ENCODE assay signal across 11 cellular contexts in the genomic region with DNA sequence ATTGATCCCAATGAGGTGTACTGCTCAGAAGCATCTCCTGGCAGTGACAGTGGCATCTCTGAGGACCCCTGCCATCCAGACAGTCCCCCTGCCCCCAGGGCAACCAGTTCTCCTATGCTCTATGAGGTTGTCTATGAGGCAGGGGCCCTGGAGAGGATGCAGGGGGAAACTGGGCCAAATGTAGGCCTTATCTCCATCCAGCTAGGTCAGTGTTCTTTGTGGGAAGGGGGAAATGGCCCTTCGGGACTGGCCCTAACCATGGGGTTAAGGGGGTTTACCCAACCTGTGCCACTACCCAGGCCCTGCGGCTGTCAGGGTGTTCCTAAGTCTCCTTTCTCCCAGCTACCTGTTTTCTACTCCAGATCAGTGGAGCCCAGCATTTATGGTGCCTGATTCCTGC. TPM values are rescaled to one million over a fixed set of nuclear protein-coding genes. Genes with fewer than 3 reads are reported as not detected.
DNase-seq lines count a peak whose midpoint lies in the region; ATAC-seq lines count a peak whose summit lies in the region.
"Had no signal": no experiment of that assay in that cellular context is flagged by ENCODE, and none has a peak within 500 bp of the region (broad histone marks: within the 10 kb centered on the region; RNA-seq: fewer than 3 reads in every experiment).

No MANE protein-coding gene starts in this region.

- H2BK5ac ChIP-seq in neuronal stem cell (ENCODE audit: low read length): no peak overlapping the region

- no peak overlapping the region for H2AK5ac ChIP-seq in neuronal stem cell (ENCODE audit: low read depth, low read length)

- WGBS in neuronal stem cell (ENCODE audit: extremely low coverage in 2 of 2, insufficient read length in 2 of 2, insufficient replicate concordance in 1 of 2), 2 donors: no CpG with 5 or more reads among the region's 2 CpGs

- no peak overlapping the region for H3K4me2 ChIP-seq in neuronal stem cell (ENCODE audit: insufficient read depth, low read length, poor library complexity, severe bottlenecking)

- H3K79me1 ChIP-seq in neuronal stem cell (ENCODE audit: low read depth, low read length): no peaks in the 10 kb centered on the region

- H3K4me3 Mint-ChIP-seq in activated T-cell treated with anti-CD3 and anti-CD28 coated beads, Interleukin-2, amount 50 U/mL, for 72 hours: peak overlapping the region; percentile 97 to 98
- H3K4me3 Mint-ChIP-seq in activated T-cell treated with anti-CD3 and anti-CD28 coated beads, Interleukin-2, amount 50 U/mL, for 4 hours: no peak overlapping the region
- H3K4me3 Mint-ChIP-seq in activated T-helper 1 cell treated with anti-CD3 and anti-CD28 coated beads, Interleukin-12 subunit alpha, Interleukin-12 subunit beta, Interleukin-2, Interleukin-4 antibody, amounts not matched to agents 30 ng/mL and 10 ng/mL and 1 ng/mL, durations not matched to agents 14 hours and 24 hours and 36 hours: peak overlapping the region; percentile 97
- peak overlapping the region; percentile 95 to 98 for H3K4me3 Mint-ChIP-seq in stimulated activated naive B cell treated with anti-CD40 and anti-IgM and Interleukin-4, amounts not matched to agents 10 μg/mL and 1 μg/mL and 100 μg/mL, for 72 hours

- H2BK12ac ChIP-seq in neuronal stem cell (ENCODE audit: low read length): no peak overlapping the region

- no peak overlapping the region for H4K91ac ChIP-seq in neuronal stem cell (ENCODE audit: low read depth, low read length, poor library complexity)

- peaks cover 72% of the 10 kb centered on the region for H3K4me1 Mint-ChIP-seq in activated T-cell treated with anti-CD3 and anti-CD28 coated beads, Interleukin-2, amount 50 U/mL, for 72 hours (ENCODE audit: low read depth)
- peaks cover 38% of the 10 kb centered on the region for H3K4me1 Mint-ChIP-seq in activated T-cell treated with anti-CD3 and anti-CD28 coated beads, Interleukin-2, amount 50 U/mL, for 4 hours (ENCODE audit: low read depth)
- H3K4me1 Mint-ChIP-seq in activated T-helper 1 cell treated with anti-CD3 and anti-CD28 coated beads, Interleukin-12 subunit alpha, Interleukin-12 subunit beta, Interleukin-2, Interleukin-4 antibody, amounts not matched to agents 30 ng/mL and 10 ng/mL and 1 ng/mL, durations not matched to agents 14 hours and 24 hours and 36 hours (ENCODE audit: low read depth): peaks cover 51% of the 10 kb centered on the region
- H3K4me1 Mint-ChIP-seq in stimulated activated naive B cell treated with anti-CD40 and anti-IgM and Interleukin-4, amounts not matched to agents 10 μg/mL and 1 μg/mL and 100 μg/mL, for 72 hours: peaks cover 27 to 55% of the 10 kb centered on the region in 2 donors

- H3K9me3 Mint-ChIP-seq in activated T-cell treated with anti-CD3 and anti-CD28 coated beads, Interleukin-2, amount 50 U/mL, for 72 hours: no peaks in the 10 kb centered on the region
- H3K9me3 Mint-ChIP-seq in activated T-cell treated with anti-CD3 and anti-CD28 coated beads, Interleukin-2, amount 50 U/mL, for 4 hours: no peaks in the 10 kb centered on the region
- H3K9me3 Mint-ChIP-seq in activated T-helper 1 cell treated with anti-CD3 and anti-CD28 coated beads, Interleukin-12 subunit alpha, Interleukin-12 subunit beta, Interleukin-2, Interleukin-4 antibody, amounts not matched to agents 30 ng/mL and 10 ng/mL and 1 ng/mL, durations not matched to agents 14 hours and 24 hours and 36 hours: peaks cover 3% of the 10 kb centered on the region
- no peaks in the 10 kb centered on the region for H3K9me3 Mint-ChIP-seq in stimulated activated naive B cell treated with anti-CD40 and anti-IgM and Interleukin-4, amounts not matched to agents 10 μg/mL and 1 μg/mL and 100 μg/mL, for 72 hours

- no peak for DNase-seq in activated T-cell treated with anti-CD3 and anti-CD28 coated beads, Interleukin-2, amount 50 U/mL, for 72 hours
- no peak for DNase-seq in activated T-cell treated with anti-CD3 and anti-CD28 coated beads, Interleukin-2, amount 50 U/mL, for 4 hours
- DNase-seq in activated T-helper 1 cell treated with anti-CD3 and anti-CD28 coated beads, Interleukin-12 subunit alpha, Interleukin-12 subunit beta, Interleukin-2, Interleukin-4 antibody, amounts not matched to agents 30 ng/mL and 10 ng/mL and 1 ng/mL, durations not matched to agents 14 hours and 24 hours and 36 hours (ENCODE audit: low spot score): no peak
- DNase-seq in stimulated activated naive B cell treated with anti-CD40 and anti-IgM and Interleukin-4, amounts not matched to agents 10 μg/mL and 1 μg/mL and 100 μg/mL, for 72 hours: no peak
- no peak for DNase-seq in stimulated activated CD4-positive, alpha-beta T cell treated with anti-CD3 and anti-CD28 coated beads, Interleukin-4, amount 100 ng/mL, for 1 hour
- no peak for DNase-seq in neuronal stem cell (ENCODE audit: low spot score)
- DNase-seq: foreskin keratinocyte; NK-92 treated with Interleukin-12 subunit alpha and Interleukin-12 subunit beta, amount 100 ng/mL, for 24 hours had no signal

- no peak overlapping the region for H3K23ac ChIP-seq in neuronal stem cell (ENCODE audit: low read depth, low read length, poor library complexity)

- intact Hi-C loops in activated T-helper 1 cell treated with anti-CD3 and anti-CD28 coated beads, Interleukin-12 subunit alpha, Interleukin-12 subunit beta, Interleukin-2, Interleukin-4 antibody, amounts not matched to agents 30 ng/mL and 10 ng/mL and 1 ng/mL, durations not matched to agents 14 hours and 24 hours and 36 hours (cut with micrococcal nuclease): loop anchor here (10.0 kb wide), 1 partner anchor 424 kb away; the partner anchor contains the start of genes S100A3, S100A4 and S100A5

- no peak overlapping the region for H2AFZ ChIP-seq in neuronal stem cell (ENCODE audit: low read length)

- H3K36me3 ChIP-seq in iPS-20b (ENCODE audit: insufficient read depth, low read depth, low read length) (peaks cover 14% of the 10 kb centered on the region), neuronal stem cell (replicated peaks in 1 of 2; ENCODE audit: control insufficient read depth in 2 of 2, insufficient read depth in 2 of 2, low read length in 2 of 2) (peaks cover 5 to 38% of the 10 kb centered on the region in 2 donors)

- peak overlapping the region; percentile 93; the same call in 1 of the 2 replicates for H3K4me3 ChIP-seq in iPS-20b (ENCODE audit: low read length)
- peak overlapping the region in 1 of 2 donors; percentile 54 for H3K4me3 ChIP-seq in neuronal stem cell (ENCODE audit: low read length in 2 of 2)

- no peak overlapping the region for H4K8ac ChIP-seq in neuronal stem cell (ENCODE audit: low read depth, low read length)

- H2BK15ac ChIP-seq in neuronal stem cell (ENCODE audit: low read length): no peak overlapping the region

- H3K18ac ChIP-seq in neuronal stem cell (ENCODE audit: low read length): no peak overlapping the region

- no peaks in the 10 kb centered on the region for H3K27me3 ChIP-seq in iPS-20b (ENCODE audit: insufficient read depth, low read length)
- no peaks in the 10 kb centered on the region for H3K27me3 ChIP-seq in neuronal stem cell (ENCODE audit: control insufficient read depth in 3 of 3, insufficient read depth in 3 of 3, low read depth in 1 of 3, low read length in 3 of 3)
- H3K27me3 ChIP-seq: foreskin keratinocyte, right atrium auricular region had no signal

- no peak overlapping the region for H3K27ac Mint-ChIP-seq in activated T-cell treated with anti-CD3 and anti-CD28 coated beads, Interleukin-2, amount 50 U/mL, for 72 hours
- no peak overlapping the region for H3K27ac Mint-ChIP-seq in activated T-helper 1 cell treated with anti-CD3 and anti-CD28 coated beads, Interleukin-12 subunit alpha, Interleukin-12 subunit beta, Interleukin-2, Interleukin-4 antibody, amounts not matched to agents 30 ng/mL and 10 ng/mL and 1 ng/mL, durations not matched to agents 14 hours and 24 hours and 36 hours
- peak overlapping the region; percentile 81 for H3K27ac Mint-ChIP-seq in stimulated activated naive B cell treated with anti-CD40 and anti-IgM and Interleukin-4, amounts not matched to agents 10 μg/mL and 1 μg/mL and 100 μg/mL, for 72 hours

- H3K4me1 ChIP-seq in iPS-20b (ENCODE audit: insufficient read depth, low read length) (peaks cover 8% of the 10 kb centered on the region; the same call in 1 of the 2 replicates), neuronal stem cell (ENCODE audit: control insufficient read depth in 2 of 2, insufficient read depth in 1 of 2, low read depth in 1 of 2, low read length in 2 of 2) (peaks cover 6 to 12% of the 10 kb centered on the region in 2 donors)

- H2BK120ac ChIP-seq in neuronal stem cell (ENCODE audit: low read depth, low read length): no peak overlapping the region

- H3K27ac ChIP-seq in iPS-20b (ENCODE audit: low read length) (no peak overlapping the region), neuronal stem cell (replicated peaks; ENCODE audit: low read length) (no peak overlapping the region)
- H3K27ac ChIP-seq: foreskin keratinocyte had no signal

- peaks cover 5 to 13% of the 10 kb centered on the region in 2 donors for H3K36me3 Mint-ChIP-seq in activated T-cell treated with anti-CD3 and anti-CD28 coated beads, Interleukin-2, amount 50 U/mL, for 72 hours (ENCODE audit: insufficient read depth in 2 of 2)
- peaks cover 10% of the 10 kb centered on the region for H3K36me3 Mint-ChIP-seq in activated T-cell treated with anti-CD3 and anti-CD28 coated beads, Interleukin-2, amount 50 U/mL, for 4 hours (ENCODE audit: insufficient read depth)
- H3K36me3 Mint-ChIP-seq in activated T-helper 1 cell treated with anti-CD3 and anti-CD28 coated beads, Interleukin-12 subunit alpha, Interleukin-12 subunit beta, Interleukin-2, Interleukin-4 antibody, amounts not matched to agents 30 ng/mL and 10 ng/mL and 1 ng/mL, durations not matched to agents 14 hours and 24 hours and 36 hours (ENCODE audit: low read depth): peaks cover 24% of the 10 kb centered on the region
- peaks cover 14 to 23% of the 10 kb centered on the region in 2 donors for H3K36me3 Mint-ChIP-seq in stimulated activated naive B cell treated with anti-CD40 and anti-IgM and Interleukin-4, amounts not matched to agents 10 μg/mL and 1 μg/mL and 100 μg/mL, for 72 hours

- H3K14ac ChIP-seq in neuronal stem cell (ENCODE audit: low read length): no peak overlapping the region

- no peaks in the 10 kb centered on the region for H3K27me3 Mint-ChIP-seq in activated T-cell treated with anti-CD3 and anti-CD28 coated beads, Interleukin-2, amount 50 U/mL, for 72 hours (ENCODE audit: low read depth)
- H3K27me3 Mint-ChIP-seq in activated T-cell treated with anti-CD3 and anti-CD28 coated beads, Interleukin-2, amount 50 U/mL, for 4 hours (ENCODE audit: low read depth): no peaks in the 10 kb centered on the region
- no peaks in the 10 kb centered on the region for H3K27me3 Mint-ChIP-seq in activated T-helper 1 cell treated with anti-CD3 and anti-CD28 coated beads, Interleukin-12 subunit alpha, Interleukin-12 subunit beta, Interleukin-2, Interleukin-4 antibody, amounts not matched to agents 30 ng/mL and 10 ng/mL and 1 ng/mL, durations not matched to agents 14 hours and 24 hours and 36 hours (ENCODE audit: insufficient read depth)
- no peaks in the 10 kb centered on the region for H3K27me3 Mint-ChIP-seq in stimulated activated naive B cell treated with anti-CD40 and anti-IgM and Interleukin-4, amounts not matched to agents 10 μg/mL and 1 μg/mL and 100 μg/mL, for 72 hours

- ATAC-seq in activated T-cell treated with anti-CD3 and anti-CD28 coated beads, Interleukin-2, amount 50 U/mL, for 72 hours (replicated peaks in 1 of 2): no peak
- ATAC-seq in activated T-cell treated with anti-CD3 and anti-CD28 coated beads, Interleukin-2, amount 50 U/mL, for 4 hours: no peak
- ATAC-seq in stimulated activated naive B cell treated with anti-CD40 and anti-IgM and Interleukin-4, amounts not matched to agents 10 μg/mL and 1 μg/mL and 100 μg/mL, for 72 hours (replicated peaks): no peak
- no peak for ATAC-seq in GM21526 (IDR thresholded peaks at IDR 0.05; ENCODE audit: low FRiP score, unreplicated experiment)
- ATAC-seq: foreskin keratinocyte had no signal

- no peaks in the 10 kb centered on the region for H3K9me3 ChIP-seq in iPS-20b (ENCODE audit: insufficient read depth, low read depth, low read length)
- no peaks in the 10 kb centered on the region for H3K9me3 ChIP-seq in neuronal stem cell (replicated peaks in 1 of 2; ENCODE audit: control insufficient read depth in 2 of 2, insufficient read depth in 1 of 2, low read depth in 1 of 2, low read length in 2 of 2)
- H3K9me3 ChIP-seq: right atrium auricular region had no signal

- H3K4ac ChIP-seq in neuronal stem cell (ENCODE audit: low read length): no peak overlapping the region

- peak overlapping the region; percentile 97; the same call in 1 of the 2 replicates for H3K9ac ChIP-seq in iPS-20b (ENCODE audit: low read depth, low read length)
- H3K9ac ChIP-seq in neuronal stem cell (ENCODE audit: low read depth, low read length, poor library complexity): no peak overlapping the region

RNA-seq across cellular contexts. Expression of gene CREB3L4, which starts 1.3 kb away (rescaled TPM):
- 10 to 100 TPM; 13.7 to 13.9 TPM for total RNA-seq in activated T-cell treated with anti-CD3 and anti-CD28 coated beads, Interleukin-2, amount 50 U/mL, for 72 hours
- 1 to 10 TPM; 4.2 to 4.3 (median 4.3) TPM for total RNA-seq in activated T-cell treated with anti-CD3 and anti-CD28 coated beads, Interleukin-2, amount 50 U/mL, for 4 hours
- 8.1 and 9.8 TPM in 2 replicates for total RNA-seq in activated T-helper 1 cell treated with anti-CD3 and anti-CD28 coated beads, Interleukin-12 subunit alpha, Interleukin-12 subunit beta, Interleukin-2, Interleukin-4 antibody, amounts not matched to agents 30 ng/mL and 10 ng/mL and 1 ng/mL, durations not matched to agents 14 hours and 24 hours and 36 hours
- polyA plus RNA-seq in neuronal stem cell (2013, experiment 1 of 2): 14.4 TPM
- polyA plus RNA-seq in neuronal stem cell (2013, experiment 2 of 2): 14.5 TPM

RNA-seq across cellular contexts. Expression of gene SLC39A1, which starts 5.6 kb away (rescaled TPM):
- 10 to 100 TPM; 86.5 to 90.7 TPM for total RNA-seq in activated T-cell treated with anti-CD3 and anti-CD28 coated beads, Interleukin-2, amount 50 U/mL, for 72 hours
- 10 to 100 TPM; 72.6 to 79.3 (median 73.9) TPM for total RNA-seq in activated T-cell treated with anti-CD3 and anti-CD28 coated beads, Interleukin-2, amount 50 U/mL, for 4 hours
- 75.4 and 76.1 TPM in 2 replicates for total RNA-seq in activated T-helper 1 cell treated with anti-CD3 and anti-CD28 coated beads, Interleukin-12 subunit alpha, Interleukin-12 subunit beta, Interleukin-2, Interleukin-4 antibody, amounts not matched to agents 30 ng/mL and 10 ng/mL and 1 ng/mL, durations not matched to agents 14 hours and 24 hours and 36 hours
- 83.0 TPM for polyA plus RNA-seq in neuronal stem cell (2013, experiment 1 of 2)
- polyA plus RNA-seq in neuronal stem cell (2013, experiment 2 of 2): 80.7 TPM

RNA-seq across cellular contexts. Expression of gene JTB, which starts 8.5 kb away (rescaled TPM):
- total RNA-seq in activated T-cell treated with anti-CD3 and anti-CD28 coated beads, Interleukin-2, amount 50 U/mL, for 72 hours: 100 to 1,000 TPM; 130 to 133 TPM
- total RNA-seq in activated T-cell treated with anti-CD3 and anti-CD28 coated beads, Interleukin-2, amount 50 U/mL, for 4 hours: 100 to 1,000 TPM; 257 to 294 (median 273) TPM
- total RNA-seq in activated T-helper 1 cell treated with anti-CD3 and anti-CD28 coated beads, Interleukin-12 subunit alpha, Interleukin-12 subunit beta, Interleukin-2, Interleukin-4 antibody, amounts not matched to agents 30 ng/mL and 10 ng/mL and 1 ng/mL, durations not matched to agents 14 hours and 24 hours and 36 hours: 198 and 213 TPM in 2 replicates
- polyA plus RNA-seq in neuronal stem cell (2013, experiment 1 of 2): 64.0 TPM
- polyA plus RNA-seq in neuronal stem cell (2013, experiment 2 of 2): 61.0 TPM

RNA-seq across cellular contexts. Expression of gene CRTC2, which starts 10.6 kb away (rescaled TPM):
- total RNA-seq in activated T-cell treated with anti-CD3 and anti-CD28 coated beads, Interleukin-2, amount 50 U/mL, for 72 hours: 100 to 1,000 TPM; 107 to 121 TPM
- total RNA-seq in activated T-cell treated with anti-CD3 and anti-CD28 coated beads, Interleukin-2, amount 50 U/mL, for 4 hours: 10 to 100 TPM; 43.7 to 56.0 (median 51.7) TPM
- total RNA-seq in activated T-helper 1 cell treated with anti-CD3 and anti-CD28 coated beads, Interleukin-12 subunit alpha, Interleukin-12 subunit beta, Interleukin-2, Interleukin-4 antibody, amounts not matched to agents 30 ng/mL and 10 ng/mL and 1 ng/mL, durations not matched to agents 14 hours and 24 hours and 36 hours: 62.8 and 76.4 TPM in 2 replicates
- 22.5 TPM for polyA plus RNA-seq in neuronal stem cell (2013, experiment 1 of 2)
- 21.8 TPM for polyA plus RNA-seq in neuronal stem cell (2013, experiment 2 of 2)

RNA-seq across cellular contexts. Expression of gene RAB13, which starts 17.2 kb away (rescaled TPM):
- total RNA-seq in activated T-cell treated with anti-CD3 and anti-CD28 coated beads, Interleukin-2, amount 50 U/mL, for 72 hours: 10 to 100 TPM; 33.9 to 62.7 TPM
- 10 to 100 TPM in 1 of 3 donors, 1 to 10 TPM in 2; 7.0 to 16.0 (median 9.3) TPM for total RNA-seq in activated T-cell treated with anti-CD3 and anti-CD28 coated beads, Interleukin-2, amount 50 U/mL, for 4 hours
- total RNA-seq in activated T-helper 1 cell treated with anti-CD3 and anti-CD28 coated beads, Interleukin-12 subunit alpha, Interleukin-12 subunit beta, Interleukin-2, Interleukin-4 antibody, amounts not matched to agents 30 ng/mL and 10 ng/mL and 1 ng/mL, durations not matched to agents 14 hours and 24 hours and 36 hours: 2.2 and 3.3 TPM in 2 replicates
- 104 TPM for polyA plus RNA-seq in neuronal stem cell (2013, experiment 1 of 2)
- polyA plus RNA-seq in neuronal stem cell (2013, experiment 2 of 2): 104 TPM
